ENCODE assay signal across 8 cellular contexts in genomic region chr1:92538048-92538412, GRCh38. TPM values are rescaled to one million over a fixed set of nuclear protein-coding genes. Genes with fewer than 3 reads are reported as not detected.
DNase-seq lines count a peak whose midpoint lies in the region; ATAC-seq and TF ChIP-seq lines count a peak whose summit lies in the region.

No MANE protein-coding gene starts in this region.

- H3K79me2 ChIP-seq in Loucy (ENCODE audit: insufficient read depth, low read length): no peaks in the 10 kb centered on the region

- H3K36me3 ChIP-seq in Loucy (ENCODE audit: insufficient read depth, low read length) (no peaks in the 10 kb centered on the region), left lung (no peaks in the 10 kb centered on the region)

- intact Hi-C loops in left lung (cut with DNase I) (no loop called here), dorsolateral prefrontal cortex (cut with DNase I) (no loop called here)

- DNase-seq in left lung (no peak), NCI-H1436 (lab: John Stamatoyannopoulos, UW) (no peak), DMS79 (lab: John Stamatoyannopoulos, UW) (no peak), dorsolateral prefrontal cortex (no peak), DMS114 treated with DMSO at 0.1 percent for 48 hours (lab: John Stamatoyannopoulos, UW; ENCODE audit: unreplicated experiment) (no peak)

- ATAC-seq in GM18858 (IDR thresholded peaks at IDR 0.05; ENCODE audit: unreplicated experiment) (peak; percentile 60), GM21786 (IDR thresholded peaks at IDR 0.05; ENCODE audit: unreplicated experiment) (peak; percentile 76), left lung (peak; percentile 17)

- H3K4me1 ChIP-seq in Loucy (ENCODE audit: insufficient read depth, low read length, poor library complexity, severe bottlenecking): peaks cover 56% of the 10 kb centered on the region
- peaks cover 0 to 23% of the 10 kb centered on the region in 2 donors for H3K4me1 ChIP-seq in left lung

- no peak; the same call in 1 of the 2 replicates for TF ChIP-seq CTCF in Loucy (conservative IDR thresholded peaks at IDR 0.05; ENCODE audit: low read length)
- TF ChIP-seq CTCF in left lung (IDR thresholded peaks at IDR 0.05): no peak
- no peak for TF ChIP-seq CTCF in dorsolateral prefrontal cortex (IDR thresholded peaks at IDR 0.05 in 54 of 56, conservative IDR thresholded peaks at IDR 0.05 in 2 of 56; ENCODE audit: low read depth in 1 of 56, partially characterized antibody in 56 of 56)

- no peaks in the 10 kb centered on the region for H4K20me1 ChIP-seq in Loucy (ENCODE audit: insufficient read depth, low read length, poor library complexity, severe bottlenecking)

- no peaks in the 10 kb centered on the region for H3K9me3 ChIP-seq in Loucy (ENCODE audit: insufficient read depth, low read depth, low read length)
- no peaks in the 10 kb centered on the region for H3K9me3 ChIP-seq in left lung

- no peaks in the 10 kb centered on the region for H3K9me2 ChIP-seq in Loucy (replicated peaks; ENCODE audit: low read depth, low read length)

- peak overlapping the region; percentile 50 for H3K4me3 ChIP-seq in Loucy (ENCODE audit: low read length, poor library complexity, severe bottlenecking)
- H3K4me3 ChIP-seq in left lung: no peak overlapping the region
- H3K4me3 ChIP-seq in dorsolateral prefrontal cortex: no peak overlapping the region

- H3K27ac ChIP-seq in left lung: no peak overlapping the region
- no peak overlapping the region for H3K27ac ChIP-seq in dorsolateral prefrontal cortex

- H3K4me2 ChIP-seq in Loucy (ENCODE audit: low read depth, low read length, poor library complexity, severe bottlenecking): peak overlapping the region; percentile 74

- H2AFZ ChIP-seq in Loucy (ENCODE audit: low read length): no peak overlapping the region

- H3F3A ChIP-seq in Loucy (ENCODE audit: low read depth): 0 out of 2 replicates have a peak, but pooled peaks cover 8% of the 10 kb centered on the region

- H3K27me3 ChIP-seq in Loucy (ENCODE audit: insufficient read depth, low read length, poor library complexity, severe bottlenecking) (no peaks in the 10 kb centered on the region), left lung (no peaks in the 10 kb centered on the region), dorsolateral prefrontal cortex (no peaks in the 10 kb centered on the region)

- peak overlapping the region; percentile 36 for H3K9ac ChIP-seq in Loucy (ENCODE audit: low read depth, low read length, poor library complexity, severe bottlenecking)

RNA-seq across cellular contexts. Expression of gene GFI1, which starts 51.3 kb away (rescaled TPM):
- total RNA-seq in left lung (1 to 10 TPM; 1.3 to 2.0 TPM), dorsolateral prefrontal cortex (1 to 10 TPM in 1 of 120 experiments, under 1 TPM in 35, not detected in 84; 0.13 to 1.8 (median 0.36) TPM)

Comparison
In these comparisons a context has a peak if more than half of its experiments do, and no peak if none do; other contexts are left out.
1. ATAC-seq: peak in every context shown above with its lines; median percentile 76 in GM21786; 60 in GM18858; 17 in left lung.